24 cellular contexts compared by ENCODE assay signal in genomic region chr11:84581083-84581482, GRCh38.
A peak's percentile ranks its signal among the peaks of the same experiment; 100 is the strongest.
DNase-seq lines count a peak whose midpoint lies in the region; ATAC-seq, FAIRE-seq and TF ChIP-seq lines count a peak whose summit lies in the region.
"Had no signal": no experiment of that assay in that cellular context is flagged by ENCODE, and none has a peak within 500 bp of the region (broad histone marks: within the 10 kb centered on the region; RNA-seq: fewer than 3 reads in every experiment).

No MANE protein-coding gene starts in this region.

- peak; percentile 24 for DNase-seq in DMS153 treated with DMSO at 0.1 percent for 48 hours (lab: John Stamatoyannopoulos, UW; ENCODE audit: unreplicated experiment)
- DNase-seq in DMS153 (lab: John Stamatoyannopoulos, UW): no peak
- peak; percentile 76 for DNase-seq in NCI-H146 treated with DMSO at 0.1 percent for 48 hours (lab: John Stamatoyannopoulos, UW; ENCODE audit: unreplicated experiment)
- peak; percentile 88 for DNase-seq in SHP77 treated with DMSO at 0.1 percent for 48 hours (lab: John Stamatoyannopoulos, UW)
- no peak for DNase-seq in osteocyte (ENCODE audit: extremely low spot score, unreplicated experiment)
- DNase-seq in NCI-H1105 (lab: John Stamatoyannopoulos, UW): no peak
- DNase-seq: ACHN; BE2C; CD8-positive, alpha-beta memory T cell; DMS 273 treated with DMSO at 0.1 percent for 48 hours; DND-41; Karpas-422; NCI-H187 treated with DMSO at 0.1 percent for 48 hours; NCI-H526 treated with DMSO at 0.1 percent for 48 hours; NK-92 treated with Interleukin-12 subunit alpha and Interleukin-12 subunit beta, amount 100 ng/mL, for 24 hours; PC-9; T-helper 1 cell had no signal

- H3K27ac Mint-ChIP-seq in osteocyte (ENCODE audit: unreplicated experiment): no peak overlapping the region
- H3K27ac Mint-ChIP-seq: CD14-positive monocyte; CD8-positive, alpha-beta memory T cell had no signal

- TF ChIP-seq CTCF in osteocyte (IDR thresholded peaks at IDR 0.05): no peak

- no peaks in the 10 kb centered on the region for H3K9me3 Mint-ChIP-seq in osteocyte (ENCODE audit: unreplicated experiment)

- H3K27me3 Mint-ChIP-seq in osteocyte (ENCODE audit: unreplicated experiment): no peaks in the 10 kb centered on the region
- H3K27me3 Mint-ChIP-seq: CD8-positive, alpha-beta memory T cell had no signal

- H3K36me3 Mint-ChIP-seq in osteocyte (ENCODE audit: unreplicated experiment): no peaks in the 10 kb centered on the region
- H3K36me3 Mint-ChIP-seq: CD14-positive monocyte; CD8-positive, alpha-beta memory T cell had no signal

- no peaks in the 10 kb centered on the region for H3K4me1 Mint-ChIP-seq in osteocyte (ENCODE audit: unreplicated experiment)
- H3K4me1 Mint-ChIP-seq: CD14-positive monocyte; CD8-positive, alpha-beta memory T cell had no signal

- FAIRE-seq in islet of Langerhans (lab: Jason Lieb, UNC): peak; percentile 17
- FAIRE-seq: GM12892, H54, HepG2 had no signal

- no peak for ATAC-seq in GM19351 (IDR thresholded peaks at IDR 0.05; ENCODE audit: unreplicated experiment)
- ATAC-seq: HepG2, Right ventricle myocardium inferior had no signal

- H3K4me3 Mint-ChIP-seq in osteocyte (ENCODE audit: unreplicated experiment): no peak overlapping the region
- H3K4me3 Mint-ChIP-seq: CD14-positive monocyte; CD8-positive, alpha-beta memory T cell had no signal

Comparison
In these comparisons a context has a peak if more than half of its experiments do, and no peak if none do; other contexts are left out.
1. DNase-seq: peak in DMS153 treated with DMSO at 0.1 percent for 48 hours (single experiment), NCI-H146 treated with DMSO at 0.1 percent for 48 hours (single experiment) and SHP77 treated with DMSO at 0.1 percent for 48 hours (single experiment); none in DMS153 (single experiment), osteocyte (single experiment) and NCI-H1105 (single experiment).